In the genomic region with DNA sequence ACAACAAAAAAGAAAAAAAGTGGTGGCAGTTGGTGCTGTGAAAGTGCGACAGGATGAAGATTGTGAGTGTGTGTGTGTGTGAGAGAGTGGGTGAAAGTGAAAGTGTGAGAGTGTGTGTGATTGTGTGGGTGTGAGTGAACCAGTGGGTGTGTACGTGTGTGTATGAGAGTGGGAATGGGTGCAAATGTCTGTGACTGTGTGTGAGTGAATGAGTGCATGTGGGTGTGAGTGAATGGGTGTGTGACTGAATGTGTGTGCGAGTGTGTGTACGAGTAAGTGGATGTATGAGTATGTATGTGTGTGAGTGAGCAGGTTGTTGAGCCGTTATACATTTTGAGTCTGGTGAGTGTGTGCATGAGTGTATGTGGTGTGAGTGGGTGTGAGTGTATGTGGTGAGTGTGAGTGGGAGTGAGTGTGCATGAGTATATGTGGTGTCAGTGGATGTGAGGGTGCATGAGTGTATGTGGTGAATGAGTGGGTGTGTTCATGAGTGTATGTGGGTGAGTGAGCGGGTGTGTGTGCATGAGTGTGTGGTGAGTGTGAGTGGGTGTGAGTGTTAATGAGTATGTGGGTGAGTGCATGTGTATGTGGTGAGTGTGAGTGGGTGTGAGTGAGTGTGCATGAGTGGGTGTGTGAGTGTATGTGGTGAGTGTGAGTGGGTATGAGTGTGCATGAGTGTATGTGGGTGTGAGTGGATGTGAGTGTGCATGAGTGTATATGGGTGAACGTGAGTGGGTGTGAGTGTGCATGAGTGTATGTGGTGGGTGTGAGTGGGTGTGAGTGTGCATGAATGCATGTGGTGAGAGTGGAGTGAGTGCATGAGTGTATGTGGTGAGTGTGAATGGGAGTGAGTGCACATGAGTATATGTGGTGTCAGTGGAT, we compare ENCODE assay signal across 1 cellular context.
TF ChIP-seq lines count a peak whose summit lies in the region.

No MANE protein-coding gene starts in this region.

TF ChIP-seq in GM12878, 131 proteins besides CTCF, POLR2A, EP300 and RAD21 (continued from another document):
- TF ChIP-seq CBFB (IDR thresholded peaks at IDR 0.05; ENCODE audit: low read depth) (no peak), MTA2 (IDR thresholded peaks at IDR 0.05; ENCODE audit: low read depth) (no peak), IKZF1 (conservative IDR thresholded peaks at IDR 0.05) (no peak), TCF3 (IDR thresholded peaks at IDR 0.05; ENCODE audit: borderline replicate concordance, insufficient read depth, low read depth, low read length) (0 out of 2 replicates have a peak, but pooled peaks have one; percentile 0), NFYA (IDR thresholded peaks at IDR 0.05; ENCODE audit: borderline replicate concordance, low read depth, low read length) (no peak), MXI1 (IDR thresholded peaks at IDR 0.05; ENCODE audit: low read depth, low read length) (no peak), ZNF622 (IDR thresholded peaks at IDR 0.05) (no peak), BCL11A (IDR thresholded peaks at IDR 0.05; ENCODE audit: low read depth, low read length) (no peak), MYB (IDR thresholded peaks at IDR 0.05; ENCODE audit: borderline replicate concordance, low read depth, low read length) (no peak), ZZZ3 (IDR thresholded peaks at IDR 0.05; ENCODE audit: control insufficient read depth, insufficient read length, low read depth) (no peak), HDAC2 (IDR thresholded peaks at IDR 0.05) (no peak), ZSCAN29 (IDR thresholded peaks at IDR 0.05) (no peak), POLR2AphosphoS5 (IDR thresholded peaks at IDR 0.05; ENCODE audit: low read length) (no peak), NBN (IDR thresholded peaks at IDR 0.05) (0 out of 2 replicates have a peak, but pooled peaks have one; percentile 16), ESRRA (IDR thresholded peaks at IDR 0.05; ENCODE audit: low read length) (no peak), EZH2 (IDR thresholded peaks at IDR 0.05; ENCODE audit: borderline replicate concordance, control insufficient read depth, low read depth, low read length) (no peak), YY1 (IDR thresholded peaks at IDR 0.05; ENCODE audit: low read depth, low read length) (no peak), ETV6 (conservative IDR thresholded peaks at IDR 0.05 in 1 of 2, IDR thresholded peaks at IDR 0.05 in 1 of 2; ENCODE audit: borderline replicate concordance in 1 of 2, low read depth in 1 of 2) (no peak), TARDBP (IDR thresholded peaks at IDR 0.05; ENCODE audit: borderline replicate concordance) (no peak), FOXM1 (IDR thresholded peaks at IDR 0.05; ENCODE audit: low read depth, low read length) (no peak), IKZF2 (IDR thresholded peaks at IDR 0.05) (no peak)
- TF ChIP-seq, protein P1, sequence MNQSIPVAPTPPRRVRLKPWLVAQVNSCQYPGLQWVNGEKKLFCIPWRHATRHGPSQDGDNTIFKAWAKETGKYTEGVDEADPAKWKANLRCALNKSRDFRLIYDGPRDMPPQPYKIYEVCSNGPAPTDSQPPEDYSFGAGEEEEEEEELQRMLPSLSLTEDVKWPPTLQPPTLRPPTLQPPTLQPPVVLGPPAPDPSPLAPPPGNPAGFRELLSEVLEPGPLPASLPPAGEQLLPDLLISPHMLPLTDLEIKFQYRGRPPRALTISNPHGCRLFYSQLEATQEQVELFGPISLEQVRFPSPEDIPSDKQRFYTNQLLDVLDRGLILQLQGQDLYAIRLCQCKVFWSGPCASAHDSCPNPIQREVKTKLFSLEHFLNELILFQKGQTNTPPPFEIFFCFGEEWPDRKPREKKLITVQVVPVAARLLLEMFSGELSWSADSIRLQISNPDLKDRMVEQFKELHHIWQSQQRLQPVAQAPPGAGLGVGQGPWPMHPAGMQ (IDR thresholded peaks at IDR 0.05; ENCODE audit: borderline replicate concordance), result no peak
- TF ChIP-seq, protein P2, sequence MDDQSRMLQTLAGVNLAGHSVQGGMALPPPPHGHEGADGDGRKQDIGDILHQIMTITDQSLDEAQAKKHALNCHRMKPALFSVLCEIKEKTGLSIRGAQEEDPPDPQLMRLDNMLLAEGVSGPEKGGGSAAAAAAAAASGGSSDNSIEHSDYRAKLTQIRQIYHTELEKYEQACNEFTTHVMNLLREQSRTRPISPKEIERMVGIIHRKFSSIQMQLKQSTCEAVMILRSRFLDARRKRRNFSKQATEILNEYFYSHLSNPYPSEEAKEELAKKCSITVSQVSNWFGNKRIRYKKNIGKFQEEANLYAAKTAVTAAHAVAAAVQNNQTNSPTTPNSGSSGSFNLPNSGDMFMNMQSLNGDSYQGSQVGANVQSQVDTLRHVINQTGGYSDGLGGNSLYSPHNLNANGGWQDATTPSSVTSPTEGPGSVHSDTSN (IDR thresholded peaks at IDR 0.05; ENCODE audit: insufficient replicate concordance, low read depth, low read length), result peak; percentile 59
- TF ChIP-seq, protein P3, sequence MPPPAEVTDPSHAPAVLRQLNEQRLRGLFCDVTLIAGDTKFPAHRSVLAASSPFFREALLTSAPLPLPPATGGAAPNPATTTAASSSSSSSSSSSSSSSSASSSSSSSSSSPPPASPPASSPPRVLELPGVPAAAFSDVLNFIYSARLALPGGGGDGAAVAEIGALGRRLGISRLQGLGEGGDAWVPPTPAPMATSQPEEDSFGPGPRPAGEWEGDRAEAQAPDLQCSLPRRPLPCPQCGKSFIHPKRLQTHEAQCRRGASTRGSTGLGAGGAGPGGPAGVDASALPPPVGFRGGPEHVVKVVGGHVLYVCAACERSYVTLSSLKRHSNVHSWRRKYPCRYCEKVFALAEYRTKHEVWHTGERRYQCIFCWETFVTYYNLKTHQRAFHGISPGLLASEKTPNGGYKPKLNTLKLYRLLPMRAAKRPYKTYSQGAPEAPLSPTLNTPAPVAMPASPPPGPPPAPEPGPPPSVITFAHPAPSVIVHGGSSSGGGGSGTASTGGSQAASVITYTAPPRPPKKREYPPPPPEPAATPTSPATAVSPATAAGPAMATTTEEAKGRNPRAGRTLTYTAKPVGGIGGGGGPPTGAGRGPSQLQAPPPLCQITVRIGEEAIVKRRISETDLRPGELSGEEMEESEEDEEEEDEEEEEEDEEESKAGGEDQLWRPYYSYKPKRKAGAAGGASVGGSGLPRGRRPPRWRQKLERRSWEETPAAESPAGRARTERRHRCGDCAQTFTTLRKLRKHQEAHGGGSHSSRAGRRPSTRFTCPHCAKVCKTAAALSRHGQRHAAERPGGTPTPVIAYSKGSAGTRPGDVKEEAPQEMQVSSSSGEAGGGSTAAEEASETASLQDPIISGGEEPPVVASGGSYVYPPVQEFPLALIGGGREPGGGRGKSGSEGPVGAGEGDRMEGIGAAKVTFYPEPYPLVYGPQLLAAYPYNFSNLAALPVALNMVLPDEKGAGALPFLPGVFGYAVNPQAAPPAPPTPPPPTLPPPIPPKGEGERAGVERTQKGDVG (CRISPR knock-in tag; IDR thresholded peaks at IDR 0.05), result no peak
- TF ChIP-seq, protein P4, sequence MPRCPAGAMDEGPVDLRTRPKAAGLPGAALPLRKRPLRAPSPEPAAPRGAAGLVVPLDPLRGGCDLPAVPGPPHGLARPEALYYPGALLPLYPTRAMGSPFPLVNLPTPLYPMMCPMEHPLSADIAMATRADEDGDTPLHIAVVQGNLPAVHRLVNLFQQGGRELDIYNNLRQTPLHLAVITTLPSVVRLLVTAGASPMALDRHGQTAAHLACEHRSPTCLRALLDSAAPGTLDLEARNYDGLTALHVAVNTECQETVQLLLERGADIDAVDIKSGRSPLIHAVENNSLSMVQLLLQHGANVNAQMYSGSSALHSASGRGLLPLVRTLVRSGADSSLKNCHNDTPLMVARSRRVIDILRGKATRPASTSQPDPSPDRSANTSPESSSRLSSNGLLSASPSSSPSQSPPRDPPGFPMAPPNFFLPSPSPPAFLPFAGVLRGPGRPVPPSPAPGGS (IDR thresholded peaks at IDR 0.05; ENCODE audit: borderline replicate concordance, insufficient read depth, low read depth, low read length, poor library complexity, severe bottlenecking), result peak; percentile 87
- TF ChIP-seq, protein P5, sequence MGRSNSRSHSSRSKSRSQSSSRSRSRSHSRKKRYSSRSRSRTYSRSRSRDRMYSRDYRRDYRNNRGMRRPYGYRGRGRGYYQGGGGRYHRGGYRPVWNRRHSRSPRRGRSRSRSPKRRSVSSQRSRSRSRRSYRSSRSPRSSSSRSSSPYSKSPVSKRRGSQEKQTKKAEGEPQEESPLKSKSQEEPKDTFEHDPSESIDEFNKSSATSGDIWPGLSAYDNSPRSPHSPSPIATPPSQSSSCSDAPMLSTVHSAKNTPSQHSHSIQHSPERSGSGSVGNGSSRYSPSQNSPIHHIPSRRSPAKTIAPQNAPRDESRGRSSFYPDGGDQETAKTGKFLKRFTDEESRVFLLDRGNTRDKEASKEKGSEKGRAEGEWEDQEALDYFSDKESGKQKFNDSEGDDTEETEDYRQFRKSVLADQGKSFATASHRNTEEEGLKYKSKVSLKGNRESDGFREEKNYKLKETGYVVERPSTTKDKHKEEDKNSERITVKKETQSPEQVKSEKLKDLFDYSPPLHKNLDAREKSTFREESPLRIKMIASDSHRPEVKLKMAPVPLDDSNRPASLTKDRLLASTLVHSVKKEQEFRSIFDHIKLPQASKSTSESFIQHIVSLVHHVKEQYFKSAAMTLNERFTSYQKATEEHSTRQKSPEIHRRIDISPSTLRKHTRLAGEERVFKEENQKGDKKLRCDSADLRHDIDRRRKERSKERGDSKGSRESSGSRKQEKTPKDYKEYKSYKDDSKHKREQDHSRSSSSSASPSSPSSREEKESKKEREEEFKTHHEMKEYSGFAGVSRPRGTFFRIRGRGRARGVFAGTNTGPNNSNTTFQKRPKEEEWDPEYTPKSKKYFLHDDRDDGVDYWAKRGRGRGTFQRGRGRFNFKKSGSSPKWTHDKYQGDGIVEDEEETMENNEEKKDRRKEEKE (IDR thresholded peaks at IDR 0.05), result no peak
- TF ChIP-seq, protein P6, sequence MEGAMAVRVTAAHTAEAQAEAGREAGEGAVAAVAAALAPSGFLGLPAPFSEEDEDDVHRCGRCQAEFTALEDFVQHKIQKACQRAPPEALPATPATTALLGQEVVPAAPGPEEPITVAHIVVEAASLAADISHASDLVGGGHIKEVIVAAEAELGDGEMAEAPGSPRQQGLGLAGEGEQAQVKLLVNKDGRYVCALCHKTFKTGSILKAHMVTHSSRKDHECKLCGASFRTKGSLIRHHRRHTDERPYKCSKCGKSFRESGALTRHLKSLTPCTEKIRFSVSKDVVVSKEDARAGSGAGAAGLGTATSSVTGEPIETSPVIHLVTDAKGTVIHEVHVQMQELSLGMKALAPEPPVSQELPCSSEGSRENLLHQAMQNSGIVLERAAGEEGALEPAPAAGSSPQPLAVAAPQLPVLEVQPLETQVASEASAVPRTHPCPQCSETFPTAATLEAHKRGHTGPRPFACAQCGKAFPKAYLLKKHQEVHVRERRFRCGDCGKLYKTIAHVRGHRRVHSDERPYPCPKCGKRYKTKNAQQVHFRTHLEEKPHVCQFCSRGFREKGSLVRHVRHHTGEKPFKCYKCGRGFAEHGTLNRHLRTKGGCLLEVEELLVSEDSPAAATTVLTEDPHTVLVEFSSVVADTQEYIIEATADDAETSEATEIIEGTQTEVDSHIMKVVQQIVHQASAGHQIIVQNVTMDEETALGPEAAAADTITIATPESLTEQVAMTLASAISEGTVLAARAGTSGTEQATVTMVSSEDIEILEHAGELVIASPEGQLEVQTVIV (IDR thresholded peaks at IDR 0.05; ENCODE audit: borderline replicate concordance, partially characterized antibody), result no peak
TF ChIP-seq in GM12878: peak in this region for 5.
